ENCODE assay signal across 8 cellular contexts in genomic region chr12:4604684-4605193, GRCh38. TPM values are rescaled to one million over a fixed set of nuclear protein-coding genes. Genes with fewer than 3 reads are reported as not detected.
A peak's percentile ranks its signal among the peaks of the same experiment; 100 is the strongest.
DNase-seq lines count a peak whose midpoint lies in the region; ATAC-seq and TF ChIP-seq lines count a peak whose summit lies in the region.

No MANE protein-coding gene starts in this region.

- H4K20me1 ChIP-seq in SU-DHL-6 (ENCODE audit: low read depth, low read length): no peaks in the 10 kb centered on the region

- peaks cover 11% of the 10 kb centered on the region for H3K79me2 ChIP-seq in SU-DHL-6 (ENCODE audit: insufficient read depth, low read length)

- H3K9ac ChIP-seq in SU-DHL-6 (ENCODE audit: low read length): peak overlapping the region; percentile 88
- peak overlapping the region; percentile 90 for H3K9ac ChIP-seq in adipocyte (ENCODE audit: low read length)

- H3K27ac ChIP-seq in SU-DHL-6 (ENCODE audit: low read depth, low read length) (no peak overlapping the region), heart left ventricle (peak overlapping the region in 10 of 12 donors; percentile 35 to 79 (median 72)), upper lobe of right lung (peak overlapping the region; percentile 69)

- no peaks in the 10 kb centered on the region for H3K27me3 ChIP-seq in SU-DHL-6 (ENCODE audit: low read length)
- peaks cover 15% of the 10 kb centered on the region for H3K27me3 ChIP-seq in adipocyte (replicated peaks; ENCODE audit: control insufficient read depth, insufficient read depth, low read length)
- H3K27me3 ChIP-seq in heart left ventricle: no peaks in the 10 kb centered on the region
- no peaks in the 10 kb centered on the region for H3K27me3 ChIP-seq in upper lobe of right lung

- DNase-seq in GM12864 (ENCODE audit: low read depth) (peak; percentile 74), HFFc6 (peak; percentile 83), NB4 (ENCODE audit: low read depth) (peak; percentile 87), adipocyte (ENCODE audit: low read depth) (peak; percentile 96), heart left ventricle (peak; percentile 76 to 81 (median 79)), posterior cingulate gyrus (peak; percentile 68 to 97 (median 80)), upper lobe of right lung (peak; percentile 87)

- peak overlapping the region; percentile 100 for H3K4me2 ChIP-seq in SU-DHL-6 (ENCODE audit: low read depth, low read length, poor library complexity, severe bottlenecking)

- H3K36me3 ChIP-seq in SU-DHL-6 (ENCODE audit: low read length) (no peaks in the 10 kb centered on the region), adipocyte (ENCODE audit: control insufficient read depth, insufficient read depth, low read length, severe bottlenecking) (no peaks in the 10 kb centered on the region), heart left ventricle (peaks cover 0 to 1% (median 0%) of the 10 kb centered on the region in 9 donors), upper lobe of right lung (no peaks in the 10 kb centered on the region)

- H3K4me1 ChIP-seq in adipocyte (ENCODE audit: control insufficient read depth, insufficient read depth, low read length) (peaks cover 4% of the 10 kb centered on the region), heart left ventricle (peaks cover 0 to 27% (median 10%) of the 10 kb centered on the region in 12 donors), upper lobe of right lung (peaks cover 5% of the 10 kb centered on the region)

- 3 to 16% (median 4%) methylated on average over 16 to 25 of the region's 25 CpGs for WGBS in heart left ventricle, 4 donors

- peaks cover 15% of the 10 kb centered on the region for H3K4me1 Mint-ChIP-seq in HFFc6 (ENCODE audit: low read depth)

- TF ChIP-seq POLR2A in NB4 (IDR thresholded peaks at IDR 0.05; ENCODE audit: extremely low read depth, insufficient read length): peak; percentile 22
- peak in 1 of 2 donors; percentile 20 for TF ChIP-seq POLR2A in heart left ventricle (IDR thresholded peaks at IDR 0.05)

- H3K4me3 ChIP-seq in GM12864 (ENCODE audit: low read depth, low read length) (peak overlapping the region; percentile 76), NB4 (ENCODE audit: low read depth, low read length) (peak overlapping the region; percentile 78), SU-DHL-6 (ENCODE audit: insufficient read depth, low read length, poor library complexity, severe bottlenecking) (peak overlapping the region; percentile 96), adipocyte (ENCODE audit: low read length) (peak overlapping the region; percentile 99), heart left ventricle (peak overlapping the region; percentile 52 to 86 (median 70)), upper lobe of right lung (peak overlapping the region; percentile 71)

- TF ChIP-seq CTCF in GM12864 (IDR thresholded peaks at IDR 0.05; ENCODE audit: low read depth, low read length, missing control alignments) (peak; percentile 99), HFFc6 (IDR thresholded peaks at IDR 0.05) (peak; percentile 99), NB4 (IDR thresholded peaks at IDR 0.05; ENCODE audit: low read depth, low read length) (peak; percentile 97), SU-DHL-6 (IDR thresholded peaks at IDR 0.05; ENCODE audit: insufficient read depth, low read length, poor library complexity, severe bottlenecking) (peak; percentile 94), heart left ventricle (IDR thresholded peaks at IDR 0.05) (peak; percentile 92 to 99 (median 96)), upper lobe of right lung (IDR thresholded peaks at IDR 0.05) (peak; percentile 99)

- peak overlapping the region; percentile 95 for H3K4me3 Mint-ChIP-seq in HFFc6

- H3K9me2 ChIP-seq in SU-DHL-6 (replicated peaks; ENCODE audit: insufficient read depth, low read length): no peaks in the 10 kb centered on the region

- no peaks in the 10 kb centered on the region for H3K9me3 Mint-ChIP-seq in HFFc6

- ATAC-seq in heart left ventricle (peak; percentile 86 to 98 (median 98)), upper lobe of right lung (peak; percentile 100)

- peak overlapping the region; percentile 99 for H2AFZ ChIP-seq in SU-DHL-6 (ENCODE audit: low read depth, low read length, severe bottlenecking)

- intact Hi-C loops in heart left ventricle (cut with DNase I) (loop anchor here in 5 of 10 donors (2.0 to 10.0 kb wide), 5 partner anchors 42 to 154 kb away; partner anchors contain the start of genes AKAP3 (in 1 of the 5), DYRK4 (in 1 of the 5), NDUFA9 (in 1 of the 5) and RAD51AP1 (in 1 of the 5)), posterior cingulate gyrus (cut with DNase I) (loop anchor here (1.0 to 5.0 kb wide), 2 partner anchors 44 to 153 kb away; no protein-coding TSS in a partner anchor), upper lobe of right lung (cut with DNase I) (no loop called here)

- H3K27ac Mint-ChIP-seq in HFFc6: peak overlapping the region; percentile 84

- no peaks in the 10 kb centered on the region for H3K36me3 Mint-ChIP-seq in HFFc6 (ENCODE audit: low read depth)

- H3K27me3 Mint-ChIP-seq in HFFc6 (ENCODE audit: insufficient read depth): peaks cover 24% of the 10 kb centered on the region

- no peaks in the 10 kb centered on the region for H3K9me3 ChIP-seq in SU-DHL-6 (ENCODE audit: insufficient read depth, low read length)
- no peaks in the 10 kb centered on the region for H3K9me3 ChIP-seq in adipocyte (ENCODE audit: control insufficient read depth, low read length)
- H3K9me3 ChIP-seq in heart left ventricle: no peaks in the 10 kb centered on the region
- H3K9me3 ChIP-seq in upper lobe of right lung: no peaks in the 10 kb centered on the region

- H3F3A ChIP-seq in SU-DHL-6 (ENCODE audit: insufficient read depth): no peaks in the 10 kb centered on the region

RNA-seq across cellular contexts. Expression of gene DYRK4, which starts 42.7 kb away (rescaled TPM):
- 10 to 100 TPM; 35.4 to 47.0 (median 41.1) TPM for total RNA-seq in HFFc6 (2021; fragmentation: NEBNext Ultra II Directional; extraction: Animal tissue kit (Norgen Biotek cat#: 25700))
- total RNA-seq in heart left ventricle (10 to 100 TPM; 21.4 to 42.7 (median 30.7) TPM), upper lobe of right lung (30.1 TPM)
- polyA plus RNA-seq in heart left ventricle: 10 to 100 TPM; 35.5 to 52.5 TPM

RNA-seq across cellular contexts. Expression of gene AKAP3, which starts 44.1 kb away (rescaled TPM):
- total RNA-seq in HFFc6 (2021; fragmentation: NEBNext Ultra II Directional; extraction: Animal tissue kit (Norgen Biotek cat#: 25700)): under 1 TPM; 0.23 to 0.75 (median 0.42) TPM
- total RNA-seq in heart left ventricle: 1 to 10 TPM; 2.3 to 4.0 (median 3.2) TPM
- polyA plus RNA-seq in heart left ventricle: 1 to 10 TPM; 1.9 to 2.1 TPM
- 1.9 TPM for total RNA-seq in upper lobe of right lung

RNA-seq across cellular contexts. Expression of gene NDUFA9, which starts 44.2 kb away (rescaled TPM):
- 100 to 1,000 TPM in 2 of 6 experiments, 10 to 100 TPM in 4; 91.0 to 112 (median 97.4) TPM for total RNA-seq in HFFc6 (2021; fragmentation: NEBNext Ultra II Directional; extraction: Animal tissue kit (Norgen Biotek cat#: 25700))
- total RNA-seq in heart left ventricle (100 to 1,000 TPM in 8 of 9 donors, 10 to 100 TPM in 1; 59.2 to 333 (median 270) TPM), upper lobe of right lung (70.3 TPM)
- 100 to 1,000 TPM; 155 to 200 TPM for polyA plus RNA-seq in heart left ventricle
